Comparison of ENCODE assay signal across 10 cellular contexts in the genomic region with DNA sequence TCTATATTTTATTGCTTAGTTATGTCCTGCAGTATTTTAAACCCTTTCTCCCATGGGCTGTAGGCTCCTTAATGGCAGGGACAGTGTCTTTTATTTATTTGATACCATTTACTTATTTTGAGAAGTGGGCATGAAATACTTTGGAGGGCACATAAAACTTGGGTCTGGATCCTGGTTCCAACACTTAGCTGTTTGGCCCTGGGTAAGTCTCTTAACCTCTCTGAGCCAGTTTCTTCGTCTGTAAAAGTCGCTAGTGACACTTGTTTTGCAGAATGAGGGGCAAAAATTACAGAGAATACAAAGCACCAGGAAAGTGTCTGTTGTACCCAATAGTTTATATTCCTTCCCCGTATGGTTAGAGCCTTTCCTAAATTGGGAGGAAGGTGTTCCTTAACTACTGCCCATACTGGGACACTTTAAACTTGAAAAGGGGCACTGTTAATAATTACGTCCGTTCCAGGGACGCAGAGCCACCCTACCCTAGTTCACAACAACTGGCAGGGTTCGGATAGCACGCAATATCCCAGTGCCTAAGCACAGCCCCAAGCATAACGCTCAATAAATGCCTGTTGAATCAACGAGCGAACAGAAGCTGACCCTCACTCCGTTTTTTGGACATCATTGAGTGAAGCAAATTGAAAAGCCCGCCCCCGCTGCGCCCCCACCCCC. TPM values are rescaled to one million over a fixed set of nuclear protein-coding genes. Genes with fewer than 3 reads are reported as not detected.
DNase-seq lines count a peak whose midpoint lies in the region; ATAC-seq lines count a peak whose summit lies in the region.
"Had no signal": no experiment of that assay in that cellular context is flagged by ENCODE, and none has a peak within 500 bp of the region (broad histone marks: within the 10 kb centered on the region; RNA-seq: fewer than 3 reads in every experiment).

No MANE protein-coding gene starts in this region.

- intact Hi-C loops in activated CD4-positive, alpha-beta memory T cell treated with anti-CD3 and anti-CD28 coated beads for 36 hours (cut with micrococcal nuclease): loop anchor here (1.0 to 5.0 kb wide), 3 partner anchors 43 to 429 kb away; partner anchors contain the start of genes FKBP5 and RPL10A

- no peaks in the 10 kb centered on the region for H3K36me3 Mint-ChIP-seq in activated CD4-positive, alpha-beta memory T cell treated with anti-CD3 and anti-CD28 coated beads for 36 hours
- no peaks in the 10 kb centered on the region for H3K36me3 Mint-ChIP-seq in stimulated activated naive B cell treated with anti-CD40 and anti-IgM and Interleukin-4, amounts not matched to agents 10 μg/mL and 1 μg/mL and 100 μg/mL, for 72 hours

- peak overlapping the region; percentile 67 for H3K27ac Mint-ChIP-seq in activated CD4-positive, alpha-beta memory T cell treated with anti-CD3 and anti-CD28 coated beads for 36 hours
- no peak overlapping the region for H3K27ac Mint-ChIP-seq in stimulated activated naive B cell treated with anti-CD40 and anti-IgM and Interleukin-4, amounts not matched to agents 10 μg/mL and 1 μg/mL and 100 μg/mL, for 72 hours

- H3K4me3 Mint-ChIP-seq in activated CD4-positive, alpha-beta memory T cell treated with anti-CD3 and anti-CD28 coated beads for 36 hours: peak overlapping the region; percentile 81
- H3K4me3 Mint-ChIP-seq in stimulated activated naive B cell treated with anti-CD40 and anti-IgM and Interleukin-4, amounts not matched to agents 10 μg/mL and 1 μg/mL and 100 μg/mL, for 72 hours: peak overlapping the region; percentile 93 to 98

- H3K9me3 Mint-ChIP-seq in activated CD4-positive, alpha-beta memory T cell treated with anti-CD3 and anti-CD28 coated beads for 36 hours: no peaks in the 10 kb centered on the region
- no peaks in the 10 kb centered on the region for H3K9me3 Mint-ChIP-seq in stimulated activated naive B cell treated with anti-CD40 and anti-IgM and Interleukin-4, amounts not matched to agents 10 μg/mL and 1 μg/mL and 100 μg/mL, for 72 hours

- DNase-seq in DMS79 (lab: John Stamatoyannopoulos, UW) (peak; percentile 62), DMS79 treated with DMSO at 0.1 percent for 48 hours (lab: John Stamatoyannopoulos, UW) (no peak), NCI-H2081 (lab: John Stamatoyannopoulos, UW) (no peak)
- DNase-seq in activated CD4-positive, alpha-beta memory T cell treated with anti-CD3 and anti-CD28 coated beads for 36 hours: no peak
- DNase-seq in stimulated activated naive B cell treated with anti-CD40 and anti-IgM and Interleukin-4, amounts not matched to agents 10 μg/mL and 1 μg/mL and 100 μg/mL, for 72 hours: no peak
- DNase-seq in stimulated activated CD8-positive, alpha-beta memory T cell treated with anti-CD3 and anti-CD28 coated beads, Interleukin-4, amount 100 ng/mL, for 48 hours: no peak

- peaks cover 82% of the 10 kb centered on the region for H3K4me1 Mint-ChIP-seq in activated CD4-positive, alpha-beta memory T cell treated with anti-CD3 and anti-CD28 coated beads for 36 hours (ENCODE audit: low read depth)
- H3K4me1 Mint-ChIP-seq in stimulated activated naive B cell treated with anti-CD40 and anti-IgM and Interleukin-4, amounts not matched to agents 10 μg/mL and 1 μg/mL and 100 μg/mL, for 72 hours: peaks cover 46 to 69% of the 10 kb centered on the region in 2 donors

- no peaks in the 10 kb centered on the region for H3K27me3 Mint-ChIP-seq in activated CD4-positive, alpha-beta memory T cell treated with anti-CD3 and anti-CD28 coated beads for 36 hours
- peaks cover 0 to 6% of the 10 kb centered on the region in 2 donors for H3K27me3 Mint-ChIP-seq in stimulated activated naive B cell treated with anti-CD40 and anti-IgM and Interleukin-4, amounts not matched to agents 10 μg/mL and 1 μg/mL and 100 μg/mL, for 72 hours

- H3K9me3 ChIP-seq in iPS-18c (ENCODE audit: control insufficient read depth, insufficient read depth, low read length): no peaks in the 10 kb centered on the region

- peak; percentile 10 to 15 for ATAC-seq in stimulated activated naive B cell treated with anti-CD40 and anti-IgM and Interleukin-4, amounts not matched to agents 10 μg/mL and 1 μg/mL and 100 μg/mL, for 72 hours (replicated peaks)
- ATAC-seq in HG03135 (IDR thresholded peaks at IDR 0.05; ENCODE audit: unreplicated experiment): no peak

- peak overlapping the region; percentile 21; the same call in 1 of the 2 replicates for H3K4me3 ChIP-seq in iPS-18c (ENCODE audit: insufficient read depth, low read depth, low read length)

- CTCF ChIA-PET in activated CD4-positive, alpha-beta memory T cell treated with anti-CD3 and anti-CD28 coated beads for 36 hours (lab: Charles Lee): interaction anchor here (0.6 to 10.4 kb wide), 2 partner anchors 40 to 148 kb away, joined by 3 to 210 read pairs; no protein-coding TSS in a partner anchor

- POLR2A ChIA-PET in activated CD4-positive, alpha-beta memory T cell treated with anti-CD3 and anti-CD28 coated beads for 36 hours (lab: Charles Lee): interaction anchor here (1.5 to 4.2 kb wide), 3 partner anchors 12 to 50 kb away, joined by 5 to 22 read pairs (median 11); partner anchors contain the start of gene FKBP5

RNA-seq across cellular contexts. Expression of gene ARMC12, which starts 6.0 kb away (rescaled TPM):
- total RNA-seq in activated CD4-positive, alpha-beta memory T cell treated with anti-CD3 and anti-CD28 coated beads for 36 hours: 1 to 10 TPM; 1.5 to 1.6 TPM

RNA-seq across cellular contexts. Expression of gene FKBP5, which starts 42.2 kb away (rescaled TPM):
- total RNA-seq in activated CD4-positive, alpha-beta memory T cell treated with anti-CD3 and anti-CD28 coated beads for 36 hours: 100 to 1,000 TPM; 111 to 112 TPM

RNA-seq across cellular contexts. Expression of gene CLPSL2, which starts 45.5 kb away (rescaled TPM):
- not detected for total RNA-seq in activated CD4-positive, alpha-beta memory T cell treated with anti-CD3 and anti-CD28 coated beads for 36 hours
- total RNA-seq: bronchial epithelial cell had no signal

RNA-seq across cellular contexts. Expression of gene CLPSL1, which starts 49.9 kb away (rescaled TPM):
- not detected for total RNA-seq in activated CD4-positive, alpha-beta memory T cell treated with anti-CD3 and anti-CD28 coated beads for 36 hours
- total RNA-seq: A172, bronchial epithelial cell had no signal
